ENCODE assay signal across 8 cellular contexts in the genomic region with DNA sequence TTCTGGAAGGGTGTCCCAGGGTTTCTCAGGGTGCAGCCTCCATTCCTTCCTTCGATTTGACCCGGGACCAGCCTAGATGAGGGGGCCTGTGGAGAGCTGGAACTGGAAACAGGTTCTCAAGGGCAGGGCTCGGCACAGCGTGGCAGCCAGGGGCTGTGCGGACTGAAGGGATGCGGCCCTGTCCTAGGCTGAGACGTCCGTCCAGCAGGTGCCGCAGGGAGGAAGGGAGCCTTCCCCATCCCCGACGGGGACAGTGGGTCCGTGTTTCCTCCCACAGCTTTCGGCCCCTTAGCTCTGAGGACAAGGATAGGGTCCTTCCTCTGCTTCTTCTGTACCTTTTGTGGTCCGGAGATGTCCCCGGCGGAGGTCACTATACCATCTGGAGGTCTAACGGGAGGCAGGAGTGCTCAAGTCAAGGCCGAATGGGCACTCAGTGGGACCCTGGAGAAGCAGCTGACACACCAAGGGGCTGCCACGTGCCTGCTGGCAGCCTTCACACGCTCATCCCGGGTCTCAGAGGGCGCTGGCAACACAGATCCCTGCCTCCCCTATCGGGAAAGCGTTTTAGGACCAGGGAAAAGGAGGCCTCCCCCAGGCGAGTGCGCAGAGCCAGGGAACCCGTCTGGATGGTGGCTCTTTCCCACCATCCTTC. TPM values are rescaled to one million over a fixed set of nuclear protein-coding genes. Genes with fewer than 3 reads are reported as not detected.
DNase-seq lines count a peak whose midpoint lies in the region; ATAC-seq lines count a peak whose summit lies in the region.

No MANE protein-coding gene starts in this region.

- H3K4me3 ChIP-seq in neuronal stem cell (ENCODE audit: low read length in 2 of 2), result peak overlapping the region in 1 of 2 donors; percentile 32

- no CpG with 5 or more reads among the region's 27 CpGs for WGBS in neuronal stem cell (ENCODE audit: extremely low coverage in 2 of 2, insufficient read length in 2 of 2, insufficient replicate concordance in 1 of 2), 2 donors

- H4K91ac ChIP-seq in neuronal stem cell (ENCODE audit: low read depth, low read length, poor library complexity), result no peak overlapping the region

- peaks cover 36 to 47% (median 39%) of the 10 kb centered on the region in 3 donors for H3K4me1 Mint-ChIP-seq in IgD-negative memory B cell

- H3K79me1 ChIP-seq in neuronal stem cell (ENCODE audit: low read depth, low read length), result no peaks in the 10 kb centered on the region

- peak overlapping the region; percentile 87 for H3K23ac ChIP-seq in neuronal stem cell (ENCODE audit: low read depth, low read length, poor library complexity)

- peaks cover 16 to 22% of the 10 kb centered on the region in 2 donors for H3K4me1 ChIP-seq in neuronal stem cell (ENCODE audit: control insufficient read depth in 2 of 2, insufficient read depth in 1 of 2, low read depth in 1 of 2, low read length in 2 of 2)

- H3K4ac ChIP-seq in neuronal stem cell (ENCODE audit: low read length), result peak overlapping the region; percentile 77

- H4K8ac ChIP-seq in neuronal stem cell (ENCODE audit: low read depth, low read length), result no peak overlapping the region

- ATAC-seq in HG02759 (IDR thresholded peaks at IDR 0.05; ENCODE audit: unreplicated experiment) (no peak), HG03108 (IDR thresholded peaks at IDR 0.05; ENCODE audit: unreplicated experiment) (no peak)

- H3K18ac ChIP-seq in neuronal stem cell (ENCODE audit: low read length), result peak overlapping the region; percentile 97

- H3K9ac ChIP-seq in neuronal stem cell (ENCODE audit: low read depth, low read length, poor library complexity), result peak overlapping the region; percentile 68

- H2AK5ac ChIP-seq in neuronal stem cell (ENCODE audit: low read depth, low read length), result peak overlapping the region; percentile 99

- peak overlapping the region; percentile 99 for H2BK15ac ChIP-seq in neuronal stem cell (ENCODE audit: low read length)

- H3K14ac ChIP-seq in neuronal stem cell (ENCODE audit: low read length), result peak overlapping the region; percentile 12

- H3K4me3 Mint-ChIP-seq in IgD-negative memory B cell, result peak overlapping the region; percentile 79 to 98 (median 94)

- H3K27ac ChIP-seq in epithelial cell of prostate, result peak overlapping the region; percentile 65
- peak overlapping the region; percentile 30 for H3K27ac ChIP-seq in neuronal stem cell (replicated peaks; ENCODE audit: low read length)

- H2AFZ ChIP-seq in neuronal stem cell (ENCODE audit: low read length), result peak overlapping the region; percentile 73

- peaks cover 0 to 9% of the 10 kb centered on the region in 2 donors for H3K9me3 ChIP-seq in neuronal stem cell (replicated peaks in 1 of 2; ENCODE audit: control insufficient read depth in 2 of 2, insufficient read depth in 1 of 2, low read depth in 1 of 2, low read length in 2 of 2)

- H2BK12ac ChIP-seq in neuronal stem cell (ENCODE audit: low read length), result peak overlapping the region; percentile 96

- no peaks in the 10 kb centered on the region for H3K9me3 Mint-ChIP-seq in IgD-negative memory B cell

- peaks cover 2% of the 10 kb centered on the region for H3K27me3 Mint-ChIP-seq in IgD-negative memory B cell

- H3K36me3 ChIP-seq in neuronal stem cell (replicated peaks in 1 of 2; ENCODE audit: control insufficient read depth in 2 of 2, insufficient read depth in 2 of 2, low read length in 2 of 2), result peaks cover 11 to 34% of the 10 kb centered on the region in 2 donors

- peak overlapping the region; percentile 94 to 100 (median 98) for H3K27ac Mint-ChIP-seq in IgD-negative memory B cell

- peak; percentile 50 for DNase-seq in DMS53 treated with DMSO at 0.1 percent for 48 hours (lab: John Stamatoyannopoulos, UW; ENCODE audit: unreplicated experiment)
- peak; percentile 38 to 40 for DNase-seq in activated CD4-positive, alpha-beta T cell treated with anti-CD3 and anti-CD28 coated beads for 4 hours
- DNase-seq in epithelial cell of prostate (ENCODE audit: low read depth, low spot score), result no peak
- no peak for DNase-seq in neuronal stem cell (ENCODE audit: low spot score)
- no peak for DNase-seq in NCI-H1694 treated with DMSO at 0.1 percent for 48 hours (lab: John Stamatoyannopoulos, UW)

- no peaks in the 10 kb centered on the region for H3K27me3 ChIP-seq in neuronal stem cell (ENCODE audit: control insufficient read depth in 3 of 3, insufficient read depth in 3 of 3, low read depth in 1 of 3, low read length in 3 of 3)

- H3K36me3 Mint-ChIP-seq in IgD-negative memory B cell, result no peaks in the 10 kb centered on the region

- H3K4me2 ChIP-seq in neuronal stem cell (ENCODE audit: insufficient read depth, low read length, poor library complexity, severe bottlenecking), result peak overlapping the region; percentile 26

- peak overlapping the region; percentile 82 for H2BK5ac ChIP-seq in neuronal stem cell (ENCODE audit: low read length)

- H2BK120ac ChIP-seq in neuronal stem cell (ENCODE audit: low read depth, low read length), result peak overlapping the region; percentile 92

RNA-seq across cellular contexts. Expression of a gene that starts 49.9 kb away (rescaled TPM):
- 24.5 TPM for polyA plus RNA-seq in IgD-negative memory B cell
- 11.8 TPM for polyA plus RNA-seq in neuronal stem cell (2013, experiment 1 of 2)
- 10.9 TPM for polyA plus RNA-seq in neuronal stem cell (2013, experiment 2 of 2)

RNA-seq across cellular contexts. Expression of a gene that starts 50.1 kb away (rescaled TPM):
- polyA plus RNA-seq in IgD-negative memory B cell, result 119 TPM
- 37.6 TPM for polyA plus RNA-seq in neuronal stem cell (2013, experiment 1 of 2)
- polyA plus RNA-seq in neuronal stem cell (2013, experiment 2 of 2), result 36.0 TPM

Comparison
In these comparisons a context has a peak if more than half of its experiments do, and no peak if none do; other contexts are left out.
1. DNase-seq: peak in DMS53 treated with DMSO at 0.1 percent for 48 hours (single experiment) and activated CD4-positive, alpha-beta T cell treated with anti-CD3 and anti-CD28 coated beads for 4 hours (2 of 2); none in epithelial cell of prostate (single experiment), neuronal stem cell (single experiment) and NCI-H1694 treated with DMSO at 0.1 percent for 48 hours (single experiment).